ENCODE assay signal across 12 cellular contexts in genomic region chr3:60079076-60079475, GRCh38.
A peak's percentile ranks its signal among the peaks of the same experiment; 100 is the strongest.
DNase-seq lines count a peak whose midpoint lies in the region; ATAC-seq and TF ChIP-seq lines count a peak whose summit lies in the region.
"Had no signal": no experiment of that assay in that cellular context is flagged by ENCODE, and none has a peak within 500 bp of the region (broad histone marks: within the 10 kb centered on the region; RNA-seq: fewer than 3 reads in every experiment).

No MANE protein-coding gene starts in this region.

- no peak for ATAC-seq in activated B cell treated with CpG ODN at 0.5 μM for 24 hours (ENCODE audit: low read depth)
- ATAC-seq in GM21737 (IDR thresholded peaks at IDR 0.05; ENCODE audit: unreplicated experiment) = no peak
- no peak for ATAC-seq in HG03135 (IDR thresholded peaks at IDR 0.05; ENCODE audit: unreplicated experiment)
- ATAC-seq in GM19324 (IDR thresholded peaks at IDR 0.05; ENCODE audit: low FRiP score, unreplicated experiment) = no peak
- ATAC-seq in GM18511 (IDR thresholded peaks at IDR 0.05; ENCODE audit: unreplicated experiment) = no peak
- ATAC-seq: activated CD8-positive, alpha-beta memory T cell treated with anti-CD3 and anti-CD28 coated beads, Interleukin-2, amount 10 ng/mL, durations not matched to agents 7 days and 5 days; sciatic nerve had no signal

- intact Hi-C loops in activated B cell treated with CpG ODN at 0.5 μM for 24 hours (cut with micrococcal nuclease) = no loop called here

- H3K27ac Mint-ChIP-seq in activated B cell treated with CpG ODN at 0.5 μM for 24 hours = peak overlapping the region; percentile 18
- peak overlapping the region; percentile 95 for H3K27ac Mint-ChIP-seq in activated naive CD4-positive, alpha-beta T cell treated with anti-CD3 and anti-CD28 coated beads, Interleukin-2, amount 50 U/mL, for 24 hours
- H3K27ac Mint-ChIP-seq: activated CD8-positive, alpha-beta memory T cell treated with anti-CD3 and anti-CD28 coated beads, Interleukin-2, amount 10 ng/mL, durations not matched to agents 7 days and 5 days had no signal

- H3K27me3 Mint-ChIP-seq in activated B cell treated with CpG ODN at 0.5 μM for 24 hours = no peaks in the 10 kb centered on the region
- H3K27me3 Mint-ChIP-seq in activated naive CD4-positive, alpha-beta T cell treated with anti-CD3 and anti-CD28 coated beads, Interleukin-2, amount 50 U/mL, for 24 hours = no peaks in the 10 kb centered on the region
- H3K27me3 Mint-ChIP-seq: activated CD8-positive, alpha-beta memory T cell treated with anti-CD3 and anti-CD28 coated beads, Interleukin-2, amount 10 ng/mL, durations not matched to agents 7 days and 5 days had no signal

- peaks cover 3% of the 10 kb centered on the region for H3K9me3 Mint-ChIP-seq in activated B cell treated with CpG ODN at 0.5 μM for 24 hours
- no peaks in the 10 kb centered on the region for H3K9me3 Mint-ChIP-seq in activated naive CD4-positive, alpha-beta T cell treated with anti-CD3 and anti-CD28 coated beads, Interleukin-2, amount 50 U/mL, for 24 hours

- H3K36me3 Mint-ChIP-seq in activated B cell treated with CpG ODN at 0.5 μM for 24 hours (ENCODE audit: low read depth) = no peaks in the 10 kb centered on the region
- no peaks in the 10 kb centered on the region for H3K36me3 Mint-ChIP-seq in activated naive CD4-positive, alpha-beta T cell treated with anti-CD3 and anti-CD28 coated beads, Interleukin-2, amount 50 U/mL, for 24 hours

- POLR2A ChIA-PET in activated B cell treated with CpG ODN at 0.5 μM for 24 hours (lab: Charles Lee) = interaction anchor here (0.7 kb wide), 1 partner anchor 9 kb away, joined by 3 read pairs; no protein-coding TSS in a partner anchor

- DNase-seq in GM20000 (ENCODE audit: low spot score) (peak; percentile 9), activated B cell treated with CpG ODN at 0.5 μM for 24 hours (no peak)
- peak; percentile 48 to 57 for DNase-seq in stimulated activated CD4-positive, alpha-beta T cell treated with anti-CD3 and anti-CD28 coated beads, Interleukin-2, amount 100 ng/mL, for 24 hours
- DNase-seq: activated CD8-positive, alpha-beta memory T cell treated with anti-CD3 and anti-CD28 coated beads, Interleukin-2, amount 10 ng/mL, durations not matched to agents 7 days and 5 days; NCI-H510A treated with DMSO at 0.1 percent for 48 hours; SK-N-SH had no signal

- peaks cover 55% of the 10 kb centered on the region for H3K4me1 Mint-ChIP-seq in activated B cell treated with CpG ODN at 0.5 μM for 24 hours
- peaks cover 87% of the 10 kb centered on the region for H3K4me1 Mint-ChIP-seq in activated naive CD4-positive, alpha-beta T cell treated with anti-CD3 and anti-CD28 coated beads, Interleukin-2, amount 50 U/mL, for 24 hours

- H3K4me3 Mint-ChIP-seq in activated B cell treated with CpG ODN at 0.5 μM for 24 hours = no peak overlapping the region
- H3K4me3 Mint-ChIP-seq in activated naive CD4-positive, alpha-beta T cell treated with anti-CD3 and anti-CD28 coated beads, Interleukin-2, amount 50 U/mL, for 24 hours = peak overlapping the region; percentile 83
- H3K4me3 Mint-ChIP-seq: activated CD8-positive, alpha-beta memory T cell treated with anti-CD3 and anti-CD28 coated beads, Interleukin-2, amount 10 ng/mL, durations not matched to agents 7 days and 5 days had no signal

- CTCF ChIA-PET in activated B cell treated with CpG ODN at 0.5 μM for 24 hours (lab: Charles Lee) = no interaction called here

- TF ChIP-seq CTCF in GM20000 (IDR thresholded peaks at IDR 0.05; ENCODE audit: extremely low read depth, missing control alignments) (no peak), activated B cell treated with CpG ODN at 0.5 μM for 24 hours (IDR thresholded peaks at IDR 0.05) (no peak)
